Comparison of ENCODE assay signal across 9 cellular contexts in genomic region chrX:17744896-17745523, GRCh38. TPM values are rescaled to one million over a fixed set of nuclear protein-coding genes. Genes with fewer than 3 reads are reported as not detected.
DNase-seq lines count a peak whose midpoint lies in the region; ATAC-seq, FAIRE-seq and TF ChIP-seq lines count a peak whose summit lies in the region.
"Had no signal": no experiment of that assay in that cellular context is flagged by ENCODE, and none has a peak within 500 bp of the region (broad histone marks: within the 10 kb centered on the region; RNA-seq: fewer than 3 reads in every experiment).

No MANE protein-coding gene starts in this region.

- H3K27me3 Mint-ChIP-seq in osteocyte (ENCODE audit: unreplicated experiment), result no peaks in the 10 kb centered on the region
- no peaks in the 10 kb centered on the region for H3K27me3 Mint-ChIP-seq in activated naive CD4-positive, alpha-beta T cell treated with anti-CD3 and anti-CD28 coated beads for 36 hours (ENCODE audit: low read depth)
- peaks cover 38% of the 10 kb centered on the region for H3K27me3 Mint-ChIP-seq in activated T-cell treated with anti-CD3 and anti-CD28 coated beads, Interleukin-2, amount 50 U/mL, for 24 hours

- peak; percentile 86 for FAIRE-seq in endothelial cell of umbilical vein (lab: Jason Lieb, UNC)

- ATAC-seq in GM21528 (IDR thresholded peaks at IDR 0.05; ENCODE audit: low FRiP score, unreplicated experiment), result no peak

- no peak overlapping the region for H2AFZ ChIP-seq in endothelial cell of umbilical vein (ENCODE audit: low read depth, low read length)

- peaks cover 6% of the 10 kb centered on the region for H3K79me2 ChIP-seq in endothelial cell of umbilical vein (ENCODE audit: control insufficient read depth, insufficient read depth, low read length)

- no peak overlapping the region for H3K27ac ChIP-seq in endothelial cell of umbilical vein (ENCODE audit: insufficient read depth, low read depth, low read length)
- H3K27ac ChIP-seq: stomach had no signal

- H3K9me1 ChIP-seq in endothelial cell of umbilical vein (replicated peaks; ENCODE audit: control insufficient read depth, extremely low read depth, insufficient read depth, low read length), result no peaks in the 10 kb centered on the region

- no peak overlapping the region for H3K4me3 Mint-ChIP-seq in osteocyte (ENCODE audit: unreplicated experiment)
- H3K4me3 Mint-ChIP-seq in activated naive CD4-positive, alpha-beta T cell treated with anti-CD3 and anti-CD28 coated beads for 36 hours, result no peak overlapping the region
- no peak overlapping the region for H3K4me3 Mint-ChIP-seq in activated T-cell treated with anti-CD3 and anti-CD28 coated beads, Interleukin-2, amount 50 U/mL, for 24 hours
- H3K4me3 Mint-ChIP-seq: immature natural killer cell had no signal

- H3K9me3 ChIP-seq in endothelial cell of umbilical vein (replicated peaks; ENCODE audit: control insufficient read depth, insufficient read depth, low read length), result no peaks in the 10 kb centered on the region
- H3K9me3 ChIP-seq: stomach had no signal

- intact Hi-C loops in endothelial cell of umbilical vein (cut with micrococcal nuclease), result loop anchor here (2.0 kb wide), 1 partner anchor 44 kb away; no protein-coding TSS in a partner anchor
- intact Hi-C loops in activated naive CD4-positive, alpha-beta T cell treated with anti-CD3 and anti-CD28 coated beads for 36 hours (cut with micrococcal nuclease), result loop anchor here (1.0 to 10.0 kb wide), 3 partner anchors 43 to 632 kb away; no protein-coding TSS in a partner anchor

- CTCF ChIA-PET in endothelial cell of umbilical vein (lab: Charles Lee), result interaction anchor here (1.1 kb wide), 1 partner anchor 1589 kb away, joined by 3 read pairs; no protein-coding TSS in a partner anchor
- CTCF ChIA-PET in activated naive CD4-positive, alpha-beta T cell treated with anti-CD3 and anti-CD28 coated beads for 36 hours (lab: Charles Lee), result interaction anchor here (0.6 to 1.0 kb wide), 4 partner anchors 33 to 640 kb away, joined by 3 read pairs; partner anchors contain the start of gene SCML2

- H4K20me1 ChIP-seq in endothelial cell of umbilical vein (replicated peaks; ENCODE audit: control insufficient read depth, extremely low read depth, insufficient read depth, low read length), result no peaks in the 10 kb centered on the region

- no peak overlapping the region for H3K4me2 ChIP-seq in endothelial cell of umbilical vein (ENCODE audit: insufficient read depth, low read length)

- dilution Hi-C loops in endothelial cell of umbilical vein (cut with MboI; ENCODE audit: extremely low pct_ligation_motif_present, low sequenced_read_pairs), result no loop called here

- no peaks in the 10 kb centered on the region for H3K4me1 ChIP-seq in endothelial cell of umbilical vein (ENCODE audit: control insufficient read depth, extremely low read depth, insufficient read depth, low read length)

- no peak for DNase-seq in GM13977 (ENCODE audit: low spot score)
- DNase-seq in NCI-H748 treated with DMSO at 0.1 percent for 48 hours (lab: John Stamatoyannopoulos, UW), result peak; percentile 5
- peak; percentile 21 for DNase-seq in endothelial cell of umbilical vein (ENCODE audit: low read depth, low spot score)
- DNase-seq in osteocyte (ENCODE audit: extremely low spot score, unreplicated experiment), result no peak
- DNase-seq in activated naive CD4-positive, alpha-beta T cell treated with anti-CD3 and anti-CD28 coated beads for 36 hours, result no peak
- DNase-seq in activated T-cell treated with anti-CD3 and anti-CD28 coated beads, Interleukin-2, amount 50 U/mL, for 24 hours, result no peak
- DNase-seq: immature natural killer cell, stomach had no signal

- no peak overlapping the region for H3K9ac ChIP-seq in endothelial cell of umbilical vein (replicated peaks; ENCODE audit: extremely low read depth, insufficient read depth, low read length)

- POLR2A ChIA-PET in endothelial cell of umbilical vein (lab: Charles Lee), result no interaction called here

- no peaks in the 10 kb centered on the region for H3K36me3 ChIP-seq in endothelial cell of umbilical vein (ENCODE audit: control insufficient read depth in 2 of 2, extremely low read depth in 1 of 2, insufficient read depth in 2 of 2, low read length in 2 of 2)

- no peak for TF ChIP-seq POLR2A in endothelial cell of umbilical vein (IDR thresholded peaks at IDR 0.05; ENCODE audit: low read depth, low read length)

- H3K27ac Mint-ChIP-seq in osteocyte (ENCODE audit: unreplicated experiment), result no peak overlapping the region
- no peak overlapping the region for H3K27ac Mint-ChIP-seq in activated naive CD4-positive, alpha-beta T cell treated with anti-CD3 and anti-CD28 coated beads for 36 hours
- H3K27ac Mint-ChIP-seq in activated T-cell treated with anti-CD3 and anti-CD28 coated beads, Interleukin-2, amount 50 U/mL, for 24 hours, result no peak overlapping the region
- H3K27ac Mint-ChIP-seq: immature natural killer cell had no signal

- H3K36me3 Mint-ChIP-seq in osteocyte (ENCODE audit: unreplicated experiment), result no peaks in the 10 kb centered on the region
- H3K36me3 Mint-ChIP-seq in activated naive CD4-positive, alpha-beta T cell treated with anti-CD3 and anti-CD28 coated beads for 36 hours (ENCODE audit: low read depth), result no peaks in the 10 kb centered on the region
- no peaks in the 10 kb centered on the region for H3K36me3 Mint-ChIP-seq in activated T-cell treated with anti-CD3 and anti-CD28 coated beads, Interleukin-2, amount 50 U/mL, for 24 hours (ENCODE audit: low read depth)
- H3K36me3 Mint-ChIP-seq: immature natural killer cell had no signal

- H3K4me1 Mint-ChIP-seq in osteocyte (ENCODE audit: unreplicated experiment), result no peaks in the 10 kb centered on the region
- peaks cover 35% of the 10 kb centered on the region for H3K4me1 Mint-ChIP-seq in activated naive CD4-positive, alpha-beta T cell treated with anti-CD3 and anti-CD28 coated beads for 36 hours (ENCODE audit: low read depth)
- peaks cover 29% of the 10 kb centered on the region for H3K4me1 Mint-ChIP-seq in activated T-cell treated with anti-CD3 and anti-CD28 coated beads, Interleukin-2, amount 50 U/mL, for 24 hours (ENCODE audit: low read depth)

- BruUV-seq in endothelial cell of umbilical vein (replicated peaks; lab: Mats Ljungman, UMichigan), result no TSS peak

- TF ChIP-seq CTCF in GM13977 (IDR thresholded peaks at IDR 0.05; ENCODE audit: extremely low read depth, insufficient read depth, missing control alignments) (peak; percentile 27), endothelial cell of umbilical vein (IDR thresholded peaks at IDR 0.05; ENCODE audit: extremely low read depth in 1 of 2, insufficient read depth in 1 of 2, low read depth in 1 of 2, low read length in 2 of 2) (no peak), osteocyte (IDR thresholded peaks at IDR 0.05) (peak; percentile 54)

- no peak overlapping the region for H3K4me3 ChIP-seq in endothelial cell of umbilical vein (replicated peaks in 1 of 3; ENCODE audit: insufficient read depth in 1 of 3, low read depth in 1 of 3, low read length in 3 of 3)
- H3K4me3 ChIP-seq: stomach had no signal

- no peaks in the 10 kb centered on the region for H3K27me3 ChIP-seq in endothelial cell of umbilical vein (ENCODE audit: control insufficient read depth in 2 of 2, insufficient read depth in 2 of 2, low read length in 2 of 2)

- H3K9me3 Mint-ChIP-seq in osteocyte (ENCODE audit: unreplicated experiment), result no peaks in the 10 kb centered on the region
- no peaks in the 10 kb centered on the region for H3K9me3 Mint-ChIP-seq in activated naive CD4-positive, alpha-beta T cell treated with anti-CD3 and anti-CD28 coated beads for 36 hours
- H3K9me3 Mint-ChIP-seq in activated T-cell treated with anti-CD3 and anti-CD28 coated beads, Interleukin-2, amount 50 U/mL, for 24 hours, result no peaks in the 10 kb centered on the region
- H3K9me3 Mint-ChIP-seq: immature natural killer cell had no signal

- in situ Hi-C loops in GM13977 (cut with MboI; ENCODE audit: low pct_unique_long_range_greater_than_20kb, low sequenced_read_pairs, unreplicated experiment), result no loop called here

TF ChIP-seq in endothelial cell of umbilical vein, 7 proteins besides CTCF, POLR2A, EP300 and RAD21:
- TF ChIP-seq EZH2 (IDR thresholded peaks at IDR 0.05; ENCODE audit: borderline replicate concordance, low read depth, low read length, severe bottlenecking), result no peak
- TF ChIP-seq POLR2AphosphoS5 (IDR thresholded peaks at IDR 0.05; ENCODE audit: insufficient read depth, low read depth, low read length), result no peak
- TF ChIP-seq MAX (IDR thresholded peaks at IDR 0.05; ENCODE audit: insufficient read depth, insufficient read length), result no peak
- no peak for TF ChIP-seq JUN (IDR thresholded peaks at IDR 0.05; ENCODE audit: borderline replicate concordance, insufficient read depth, insufficient read length, low read depth)
- TF ChIP-seq FOS (IDR thresholded peaks at IDR 0.05; ENCODE audit: borderline replicate concordance, insufficient read depth, low read length), result no peak
- TF ChIP-seq GATA2 (IDR thresholded peaks at IDR 0.05; ENCODE audit: insufficient read depth, insufficient read length, low read depth, low read length), result no peak
- TF ChIP-seq MYC (IDR thresholded peaks at IDR 0.05; ENCODE audit: low read depth, low read length), result no peak

RNA-seq across cellular contexts. Expression of gene SCML1, which starts 7.7 kb away (rescaled TPM):
- total RNA-seq in endothelial cell of umbilical vein (10.1 and 12.4 TPM in 2 replicates), osteocyte (7.0 and 8.2 TPM in 2 replicates)
- 8.8 and 9.0 TPM in 2 replicates for polyA plus RNA-seq in endothelial cell of umbilical vein
- polyA plus RNA-seq in endothelial cell of umbilical vein (2011; cell fraction: cytosol; rRNA removed), result 8.2 TPM in 2 replicates
- polyA plus RNA-seq in endothelial cell of umbilical vein (2011; cell fraction: nucleus; rRNA removed), result 36.5 and 41.3 TPM in 2 replicates
- 5.4 TPM in 2 replicates for polyA plus RNA-seq in endothelial cell of umbilical vein (2012)
- polyA minus RNA-seq in endothelial cell of umbilical vein, result 10.2 and 12.1 TPM in 2 replicates
- polyA minus RNA-seq in endothelial cell of umbilical vein (2011; cell fraction: cytosol; rRNA and poly(A)+ RNA removed), result 9.4 TPM
- polyA minus RNA-seq in endothelial cell of umbilical vein (2011; cell fraction: nucleus; rRNA and poly(A)+ RNA removed), result 8.0 and 12.4 TPM in 2 replicates
- 10 to 100 TPM; 11.4 to 11.8 TPM for total RNA-seq in activated naive CD4-positive, alpha-beta T cell treated with anti-CD3 and anti-CD28 coated beads for 36 hours

Comparison
In these comparisons a context has a peak if more than half of its experiments do, and no peak if none do; other contexts are left out.
1. DNase-seq: peak in NCI-H748 treated with DMSO at 0.1 percent for 48 hours (single experiment) and endothelial cell of umbilical vein (single experiment); none in GM13977 (single experiment), osteocyte (single experiment), activated naive CD4-positive, alpha-beta T cell treated with anti-CD3 and anti-CD28 coated beads for 36 hours (single experiment) and activated T-cell treated with anti-CD3 and anti-CD28 coated beads, Interleukin-2, amount 50 U/mL, for 24 hours (single experiment).
2. CTCF ChIP-seq: peak in GM13977 (single experiment) and osteocyte (single experiment); none in endothelial cell of umbilical vein (0 of 2).